ENCODE assay signal across 22 cellular contexts in genomic region chr2:46798998-46799698, GRCh38.
DNase-seq lines count a peak whose midpoint lies in the region; ATAC-seq and TF ChIP-seq lines count a peak whose summit lies in the region.
"Had no signal": no experiment of that assay in that cellular context is flagged by ENCODE, and none has a peak within 500 bp of the region (broad histone marks: within the 10 kb centered on the region; RNA-seq: fewer than 3 reads in every experiment).

No MANE protein-coding gene starts in this region.

- TF ChIP-seq CTCF in fibroblast of the aortic adventitia (IDR thresholded peaks at IDR 0.05; ENCODE audit: insufficient read depth, low read length) (no peak), thoracic aorta (IDR thresholded peaks at IDR 0.05) (no peak)

- DNase-seq in GM04504 (ENCODE audit: low read depth) (peak; percentile 43), RPMI8226 (peak; percentile 66), fibroblast of the aortic adventitia (ENCODE audit: low read depth) (peak; percentile 90), thoracic aorta (ENCODE audit: low spot score) (no peak), SK-N-DZ (ENCODE audit: low spot score) (no peak), HPDE6-E6E7 (ENCODE audit: extremely low spot score) (no peak)
- DNase-seq: activated CD4-positive, alpha-beta T cell treated with anti-CD3 and anti-CD28 coated beads for 48 hours; activated naive CD4-positive, alpha-beta T cell treated with anti-CD3 and anti-CD28 coated beads, Interleukin-2, amount 10 ng/mL, durations not matched to agents 7 days and 5 days; activated T-cell treated with anti-CD3 and anti-CD28 coated beads, Interleukin-2, amount 50 U/mL, for 48 hours; COR-L47; DMS79; hypothalamus; NCI-H2171 treated with DMSO at 0.1 percent for 48 hours; PC-3; SHP77 treated with DMSO at 0.1 percent for 48 hours; small intestine; stimulated activated naive CD4-positive, alpha-beta T cell; T-helper 1 cell had no signal

- no peak overlapping the region for H3K27ac ChIP-seq in thoracic aorta
- H3K27ac ChIP-seq: cardiac muscle cell, gastroesophageal sphincter, HL-60 had no signal

- H3K27me3 ChIP-seq in thoracic aorta (replicated peaks; ENCODE audit: insufficient read depth): no peaks in the 10 kb centered on the region
- H3K27me3 ChIP-seq: cardiac muscle cell, gastroesophageal sphincter had no signal

- H3K4me3 ChIP-seq in fibroblast of the aortic adventitia (ENCODE audit: low read depth, low read length) (peak overlapping the region; percentile 25), thoracic aorta (no peak overlapping the region)
- H3K4me3 ChIP-seq: cardiac muscle cell, gastroesophageal sphincter had no signal

- H3K9me3 ChIP-seq in thoracic aorta: no peaks in the 10 kb centered on the region
- H3K9me3 ChIP-seq: gastroesophageal sphincter had no signal

- ATAC-seq in thoracic aorta (ENCODE audit: insufficient number of reproducible peaks, low FRiP score, low read depth) (peak; percentile 21), GM21529 (IDR thresholded peaks at IDR 0.05; ENCODE audit: unreplicated experiment) (no peak)
- ATAC-seq: gastroesophageal sphincter, PC-3 had no signal

- peaks cover 3 to 35% of the 10 kb centered on the region in 2 donors for H3K4me1 ChIP-seq in thoracic aorta (ENCODE audit: control insufficient read depth in 1 of 2, low read depth in 2 of 2)
- H3K4me1 ChIP-seq: gastroesophageal sphincter had no signal

- H3K36me3 ChIP-seq in thoracic aorta: no peaks in the 10 kb centered on the region
- H3K36me3 ChIP-seq: cardiac muscle cell, gastroesophageal sphincter had no signal

Comparison
In these comparisons a context has a peak if more than half of its experiments do, and no peak if none do; other contexts are left out.
1. DNase-seq: peak in GM04504 (single experiment), RPMI8226 (single experiment) and fibroblast of the aortic adventitia (single experiment); none in thoracic aorta (single experiment), SK-N-DZ (single experiment) and HPDE6-E6E7 (single experiment).